Comparison of ENCODE assay signal across 1 cellular context in genomic region chr3:33144433-33144832, GRCh38.
TF ChIP-seq lines count a peak whose summit lies in the region.

No MANE protein-coding gene starts in this region.

TF ChIP-seq in HepG2, 621 proteins besides CTCF, POLR2A, EP300 and RAD21:
- TF ChIP-seq STAG1 (CRISPR knock-in tag; IDR thresholded peaks at IDR 0.05) = peak; percentile 35
- TF ChIP-seq TCF7 (IDR thresholded peaks at IDR 0.05; ENCODE audit: low read depth) = no peak
TF ChIP-seq in HepG2: peak in this region for 1.
